13 cellular contexts compared by ENCODE assay signal in the genomic region with DNA sequence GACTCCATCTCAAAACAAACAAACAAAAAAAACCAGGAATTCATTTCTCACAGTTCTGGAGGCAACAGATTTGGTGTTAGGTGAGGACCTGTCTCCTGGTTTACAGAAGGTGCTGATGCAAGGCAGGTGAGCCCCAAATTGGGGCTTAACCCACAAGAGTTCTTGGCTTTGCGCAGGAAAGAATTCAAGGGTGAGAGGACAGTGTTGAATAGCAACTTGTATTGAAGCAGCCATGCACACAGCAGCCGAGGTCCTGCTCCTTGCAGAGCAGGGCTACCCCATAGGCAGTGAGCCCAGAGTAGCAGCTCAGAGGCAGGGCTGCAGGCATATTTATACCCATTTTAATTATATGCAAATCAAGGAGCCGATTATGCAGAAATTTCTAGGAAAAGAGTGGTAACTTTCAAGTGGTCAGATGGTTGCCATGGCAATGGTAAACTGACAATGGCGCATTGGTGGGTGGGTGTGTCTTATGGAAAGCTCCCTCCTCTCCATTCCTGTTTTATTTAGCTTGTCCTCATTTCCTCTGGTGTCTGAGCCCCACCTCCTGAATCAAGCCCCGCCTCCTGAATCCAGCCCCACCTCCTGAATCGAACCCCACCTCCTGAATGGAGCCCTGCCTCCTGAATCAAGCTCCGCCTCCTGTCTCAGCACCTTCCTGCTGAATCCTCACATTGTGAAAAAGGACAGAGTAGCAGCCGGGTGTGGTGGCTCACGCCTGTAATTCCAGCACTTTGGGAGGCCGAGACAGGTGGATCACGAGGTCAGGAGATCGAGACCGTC. TPM values are rescaled to one million over a fixed set of nuclear protein-coding genes. Genes with fewer than 3 reads are reported as not detected.
A peak's percentile ranks its signal among the peaks of the same experiment; 100 is the strongest.
DNase-seq lines count a peak whose midpoint lies in the region; ATAC-seq and TF ChIP-seq lines count a peak whose summit lies in the region.
"Had no signal": no experiment of that assay in that cellular context is flagged by ENCODE, and none has a peak within 500 bp of the region (broad histone marks: within the 10 kb centered on the region; RNA-seq: fewer than 3 reads in every experiment).

No MANE protein-coding gene starts in this region.

- H3K36me3 ChIP-seq in Peyer's patch, result no peaks in the 10 kb centered on the region
- H3K36me3 ChIP-seq: BLaER1 treated with 17β-estradiol and CSF1 and Interleukin-3, amounts not matched to agents 10 nM and 100 nM had no signal

- no peaks in the 10 kb centered on the region for H3K27me3 ChIP-seq in Peyer's patch
- H3K27me3 ChIP-seq: BLaER1 treated with 17β-estradiol and CSF1 and Interleukin-3, amounts not matched to agents 10 nM and 100 nM had no signal

- no peaks in the 10 kb centered on the region for H3K4me1 ChIP-seq in Peyer's patch

- no peak for TF ChIP-seq POLR2A in Peyer's patch (IDR thresholded peaks at IDR 0.05)

- H3K36me3 Mint-ChIP-seq in natural killer cell treated with Interleukin-12 subunit alpha and Interleukin-12 subunit beta and Interleukin-15 and Interleukin-18, amount 100 ng/mL, for 72 hours, result peaks cover 5% of the 10 kb centered on the region
- H3K36me3 Mint-ChIP-seq in natural killer cell (no peaks in the 10 kb centered on the region), endothelial cell (ENCODE audit: low read depth, unreplicated experiment) (no peaks in the 10 kb centered on the region)

- peaks cover 3% of the 10 kb centered on the region for H3K9me3 Mint-ChIP-seq in natural killer cell treated with Interleukin-12 subunit alpha and Interleukin-12 subunit beta and Interleukin-15 and Interleukin-18, amount 100 ng/mL, for 72 hours
- H3K9me3 Mint-ChIP-seq in natural killer cell (peaks cover 2 to 3% of the 10 kb centered on the region in 2 donors), endothelial cell (ENCODE audit: unreplicated experiment) (no peaks in the 10 kb centered on the region)

- H3K27ac Mint-ChIP-seq in natural killer cell treated with Interleukin-12 subunit alpha and Interleukin-12 subunit beta and Interleukin-15 and Interleukin-18, amount 100 ng/mL, for 72 hours, result no peak overlapping the region
- H3K27ac Mint-ChIP-seq in natural killer cell (no peak overlapping the region), endothelial cell (ENCODE audit: unreplicated experiment) (no peak overlapping the region)
- H3K27ac Mint-ChIP-seq: effector memory CD8-positive, alpha-beta T cell; mesothelial cell of epicardium; T-helper 2 cell treated with Interferon-gamma antibody and Interleukin-4, amounts not matched to agents 5 μg/mL and 100 μg/mL, for 36 hours had no signal

- TF ChIP-seq CTCF in natural killer cell (IDR thresholded peaks at IDR 0.05) (no peak), Peyer's patch (IDR thresholded peaks at IDR 0.05) (no peak), endothelial cell (IDR thresholded peaks at IDR 0.05; ENCODE audit: unreplicated experiment) (no peak)

- H3K9me3 ChIP-seq in Peyer's patch, result no peaks in the 10 kb centered on the region

- H3K27ac ChIP-seq in Peyer's patch, result no peak overlapping the region
- H3K27ac ChIP-seq: BLaER1 treated with 17β-estradiol and CSF1 and Interleukin-3, amounts not matched to agents 10 nM and 100 nM had no signal

- intact Hi-C loops in natural killer cell (cut with micrococcal nuclease), result no loop called here

- no peak overlapping the region for H3K4me3 Mint-ChIP-seq in natural killer cell treated with Interleukin-12 subunit alpha and Interleukin-12 subunit beta and Interleukin-15 and Interleukin-18, amount 100 ng/mL, for 72 hours
- H3K4me3 Mint-ChIP-seq in natural killer cell (no peak overlapping the region), endothelial cell (ENCODE audit: unreplicated experiment) (no peak overlapping the region)
- H3K4me3 Mint-ChIP-seq: effector memory CD8-positive, alpha-beta T cell; mesothelial cell of epicardium; T-helper 2 cell treated with Interferon-gamma antibody and Interleukin-4, amounts not matched to agents 5 μg/mL and 100 μg/mL, for 36 hours had no signal

- no peak for ATAC-seq in natural killer cell treated with Interleukin-12 subunit alpha and Interleukin-12 subunit beta and Interleukin-15 and Interleukin-18, amount 100 ng/mL, for 72 hours
- ATAC-seq in natural killer cell, result no peak
- ATAC-seq in HG03045 (IDR thresholded peaks at IDR 0.05; ENCODE audit: unreplicated experiment), result no peak
- ATAC-seq in HG03432 (IDR thresholded peaks at IDR 0.05; ENCODE audit: unreplicated experiment), result no peak
- no peak for ATAC-seq in GM18867 (IDR thresholded peaks at IDR 0.05; ENCODE audit: unreplicated experiment)
- ATAC-seq: effector memory CD8-positive, alpha-beta T cell had no signal

- no peaks in the 10 kb centered on the region for H3K4me1 Mint-ChIP-seq in natural killer cell treated with Interleukin-12 subunit alpha and Interleukin-12 subunit beta and Interleukin-15 and Interleukin-18, amount 100 ng/mL, for 72 hours (ENCODE audit: low read depth in 2 of 2)
- H3K4me1 Mint-ChIP-seq in natural killer cell (no peaks in the 10 kb centered on the region), endothelial cell (ENCODE audit: unreplicated experiment) (peaks cover 2% of the 10 kb centered on the region)

- no peak overlapping the region for H3K4me3 ChIP-seq in Peyer's patch
- H3K4me3 ChIP-seq: BLaER1 treated with 17β-estradiol and CSF1 and Interleukin-3, amounts not matched to agents 10 nM and 100 nM had no signal

- DNase-seq in natural killer cell treated with Interleukin-12 subunit alpha and Interleukin-12 subunit beta and Interleukin-15 and Interleukin-18, amount 100 ng/mL, for 72 hours (ENCODE audit: low spot score), result peak; percentile 38
- DNase-seq in natural killer cell (no peak), Peyer's patch (peak in 2 of 3 donors; percentile 12 to 15), endothelial cell (ENCODE audit: low spot score) (peak; percentile 4), ureter (ENCODE audit: low spot score) (peak; percentile 35)
- DNase-seq: effector memory CD8-positive, alpha-beta T cell; NCI-H1694 had no signal

- peaks cover 20 to 26% of the 10 kb centered on the region in 2 donors for H3K27me3 Mint-ChIP-seq in natural killer cell treated with Interleukin-12 subunit alpha and Interleukin-12 subunit beta and Interleukin-15 and Interleukin-18, amount 100 ng/mL, for 72 hours
- H3K27me3 Mint-ChIP-seq in natural killer cell (ENCODE audit: low read depth in 2 of 2), result peaks cover 0 to 10% of the 10 kb centered on the region in 2 donors
- H3K27me3 Mint-ChIP-seq in endothelial cell (ENCODE audit: unreplicated experiment), result no peaks in the 10 kb centered on the region

RNA-seq across cellular contexts. Expression of a gene that starts 34.5 kb away (rescaled TPM):
- total RNA-seq in natural killer cell treated with Interleukin-12 subunit alpha and Interleukin-12 subunit beta and Interleukin-15 and Interleukin-18, amount 100 ng/mL, for 72 hours, result not detected
- total RNA-seq in natural killer cell, result under 1 TPM; 0.11 to 0.28 (median 0.23) TPM
- total RNA-seq in Peyer's patch, result 10 to 100 TPM in 2 of 4 donors, 1 to 10 TPM in 2; 4.9 to 97.4 (median 11.9) TPM
- 24.3 TPM for total RNA-seq in endothelial cell (ENCODE audit: unreplicated experiment)
- 64.7 TPM for total RNA-seq in ureter

Comparison
In these comparisons a context has a peak if more than half of its experiments do, and no peak if none do; other contexts are left out.
1. RNA of a gene that starts 34.5 kb away (total RNA-seq): 64.7 TPM in ureter (single experiment), 24.3 TPM in endothelial cell (single experiment) and 4.9 to 97.4 TPM in Peyer's patch; 0.11 to 0.28 TPM in natural killer cell and not detected in natural killer cell treated with Interleukin-12 subunit alpha and Interleukin-12 subunit beta and Interleukin-15 and Interleukin-18, amount 100 ng/mL, for 72 hours; every median in the first group is over 4 times any median in the second.